In the genomic region with DNA sequence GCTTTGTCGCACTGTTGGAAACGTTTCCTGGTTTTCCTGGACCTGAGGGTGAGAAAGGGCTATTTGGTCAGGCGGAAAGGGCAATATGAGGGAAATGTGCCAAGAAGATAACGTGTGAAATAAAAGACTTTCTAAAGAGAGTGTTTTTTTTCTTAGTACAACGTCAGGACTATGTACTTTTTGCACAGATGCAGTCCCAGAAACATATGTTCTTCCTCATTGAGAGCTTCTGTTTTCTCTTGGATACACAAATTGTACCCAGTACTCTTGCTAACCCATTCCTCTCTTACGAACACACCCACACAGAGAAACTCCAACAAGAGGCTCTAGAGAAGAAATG, we compare ENCODE assay signal across 8 cellular contexts. TPM values are rescaled to one million over a fixed set of nuclear protein-coding genes. Genes with fewer than 3 reads are reported as not detected.
A peak's percentile ranks its signal among the peaks of the same experiment; 100 is the strongest.
DNase-seq lines count a peak whose midpoint lies in the region; ATAC-seq and TF ChIP-seq lines count a peak whose summit lies in the region.

No MANE protein-coding gene starts in this region.

- H3K36me3 ChIP-seq in BE2C: no peaks in the 10 kb centered on the region
- no peaks in the 10 kb centered on the region for H3K36me3 ChIP-seq in duodenal mucosa (ENCODE audit: control insufficient read depth in 1 of 2, insufficient read depth in 2 of 2, low read length in 2 of 2)

- H3K27me3 ChIP-seq in BE2C (peaks cover 10% of the 10 kb centered on the region), duodenal mucosa (ENCODE audit: control insufficient read depth in 1 of 2, insufficient read depth in 2 of 2, low read length in 2 of 2) (peaks cover 4 to 8% of the 10 kb centered on the region in 2 donors)

- intact Hi-C loops in natural killer cell (cut with micrococcal nuclease): no loop called here

- TF ChIP-seq CTCF in BE2C (IDR thresholded peaks at IDR 0.05; ENCODE audit: low read depth, low read length) (no peak), LNCaP clone FGC (IDR thresholded peaks at IDR 0.05; ENCODE audit: control insufficient read depth, extremely low read depth, insufficient read depth) (no peak), natural killer cell (IDR thresholded peaks at IDR 0.05) (no peak)

- peak overlapping the region in 1 of 2 donors; percentile 36 for H3K27ac Mint-ChIP-seq in natural killer cell

- no peaks in the 10 kb centered on the region for H3K36me3 Mint-ChIP-seq in natural killer cell

- no peaks in the 10 kb centered on the region for H3K9me3 Mint-ChIP-seq in natural killer cell

- H3K4me3 ChIP-seq in BE2C (ENCODE audit: low read depth, low read length): peak overlapping the region; percentile 61
- H3K4me3 ChIP-seq in LNCaP clone FGC (ENCODE audit: low read depth, low read length): peak overlapping the region; percentile 51
- peak overlapping the region; percentile 65 to 76 for H3K4me3 ChIP-seq in duodenal mucosa (ENCODE audit: low read depth in 1 of 2, low read length in 2 of 2)

- H3K4me1 ChIP-seq in BE2C (no peaks in the 10 kb centered on the region), duodenal mucosa (ENCODE audit: control insufficient read depth in 1 of 2, insufficient read depth in 2 of 2, low read length in 2 of 2) (peaks cover 34 to 40% of the 10 kb centered on the region in 2 donors)

- H3K4me3 Mint-ChIP-seq in natural killer cell: peak overlapping the region; percentile 82

- ATAC-seq in natural killer cell: no peak

- peak overlapping the region; percentile 39 to 60 for H3K9ac ChIP-seq in duodenal mucosa (ENCODE audit: low read depth in 1 of 2, low read length in 2 of 2)

- peak overlapping the region; percentile 53 for H3K27ac ChIP-seq in duodenal mucosa (ENCODE audit: low read depth, low read length)

- DNase-seq in BE2C (no peak), LNCaP clone FGC (ENCODE audit: low read depth) (no peak), natural killer cell (no peak), midbrain (lab: John Stamatoyannopoulos, UW) (no peak), retina (no peak), NCI-H1436 treated with DMSO at 0.1 percent for 48 hours (lab: John Stamatoyannopoulos, UW) (no peak), NCI-H2081 (lab: John Stamatoyannopoulos, UW) (no peak)

- H3K4me1 Mint-ChIP-seq in natural killer cell: peaks cover 22% of the 10 kb centered on the region in 2 donors

- peaks cover 25 to 31% of the 10 kb centered on the region in 2 donors for H3K27me3 Mint-ChIP-seq in natural killer cell (ENCODE audit: low read depth in 2 of 2)

- no peaks in the 10 kb centered on the region for H3K9me3 ChIP-seq in BE2C
- no peaks in the 10 kb centered on the region for H3K9me3 ChIP-seq in duodenal mucosa (ENCODE audit: control insufficient read depth in 1 of 2, low read length in 2 of 2)

RNA-seq across cellular contexts. Expression of a gene that starts 0.7 kb away (rescaled TPM):
- not detected for polyA plus RNA-seq in BE2C (2012; ENCODE audit: insufficient read depth, insufficient read length, low read depth)
- total RNA-seq in natural killer cell: 1 to 10 TPM in 1 of 3 donors, under 1 TPM in 2; 0.16 to 1.8 (median 0.52) TPM
